ENCODE assay signal across 9 cellular contexts in genomic region chr2:64359176-64359891, GRCh38.
DNase-seq lines count a peak whose midpoint lies in the region; ATAC-seq and TF ChIP-seq lines count a peak whose summit lies in the region.
"Had no signal": no experiment of that assay in that cellular context is flagged by ENCODE, and none has a peak within 500 bp of the region (broad histone marks: within the 10 kb centered on the region; RNA-seq: fewer than 3 reads in every experiment).

No MANE protein-coding gene starts in this region.

- H3K4me1 Mint-ChIP-seq in activated T-helper 1 cell treated with anti-CD3 and anti-CD28 coated beads, Interleukin-12 subunit alpha, Interleukin-12 subunit beta, Interleukin-2, Interleukin-4 antibody, amounts not matched to agents 30 ng/mL and 10 ng/mL and 1 ng/mL, durations not matched to agents 14 hours and 24 hours and 36 hours (ENCODE audit: low read depth): peaks cover 7% of the 10 kb centered on the region
- H3K4me1 Mint-ChIP-seq in osteocyte (ENCODE audit: unreplicated experiment): peaks cover 14% of the 10 kb centered on the region

- TF ChIP-seq CTCF in osteocyte (IDR thresholded peaks at IDR 0.05): no peak

- peak; percentile 20 for ATAC-seq in GM18520 (IDR thresholded peaks at IDR 0.05; ENCODE audit: unreplicated experiment)
- ATAC-seq in HG02588 (IDR thresholded peaks at IDR 0.05; ENCODE audit: unreplicated experiment): peak; percentile 47
- ATAC-seq in HG02610 (IDR thresholded peaks at IDR 0.05; ENCODE audit: unreplicated experiment): no peak

- no peak for TF ChIP-seq POLR2A in erythroblast (IDR thresholded peaks at IDR 0.05; ENCODE audit: low read length)

- H3K27me3 Mint-ChIP-seq in activated T-helper 1 cell treated with anti-CD3 and anti-CD28 coated beads, Interleukin-12 subunit alpha, Interleukin-12 subunit beta, Interleukin-2, Interleukin-4 antibody, amounts not matched to agents 30 ng/mL and 10 ng/mL and 1 ng/mL, durations not matched to agents 14 hours and 24 hours and 36 hours (ENCODE audit: insufficient read depth): peaks cover 35% of the 10 kb centered on the region
- peaks cover 16% of the 10 kb centered on the region for H3K27me3 Mint-ChIP-seq in osteocyte (ENCODE audit: unreplicated experiment)

- no peak overlapping the region for H3K4me3 Mint-ChIP-seq in activated T-helper 1 cell treated with anti-CD3 and anti-CD28 coated beads, Interleukin-12 subunit alpha, Interleukin-12 subunit beta, Interleukin-2, Interleukin-4 antibody, amounts not matched to agents 30 ng/mL and 10 ng/mL and 1 ng/mL, durations not matched to agents 14 hours and 24 hours and 36 hours
- H3K4me3 Mint-ChIP-seq in osteocyte (ENCODE audit: unreplicated experiment): no peak overlapping the region

- peak overlapping the region; percentile 45 for H3K27ac Mint-ChIP-seq in activated T-helper 1 cell treated with anti-CD3 and anti-CD28 coated beads, Interleukin-12 subunit alpha, Interleukin-12 subunit beta, Interleukin-2, Interleukin-4 antibody, amounts not matched to agents 30 ng/mL and 10 ng/mL and 1 ng/mL, durations not matched to agents 14 hours and 24 hours and 36 hours
- H3K27ac Mint-ChIP-seq in osteocyte (ENCODE audit: unreplicated experiment): peak overlapping the region; percentile 20

- intact Hi-C loops in activated T-helper 1 cell treated with anti-CD3 and anti-CD28 coated beads, Interleukin-12 subunit alpha, Interleukin-12 subunit beta, Interleukin-2, Interleukin-4 antibody, amounts not matched to agents 30 ng/mL and 10 ng/mL and 1 ng/mL, durations not matched to agents 14 hours and 24 hours and 36 hours (cut with micrococcal nuclease): no loop called here

- no peak for DNase-seq in activated T-helper 1 cell treated with anti-CD3 and anti-CD28 coated beads, Interleukin-12 subunit alpha, Interleukin-12 subunit beta, Interleukin-2, Interleukin-4 antibody, amounts not matched to agents 30 ng/mL and 10 ng/mL and 1 ng/mL, durations not matched to agents 14 hours and 24 hours and 36 hours (ENCODE audit: low spot score)
- DNase-seq in osteocyte (ENCODE audit: extremely low spot score, unreplicated experiment) (no peak), medulla oblongata (ENCODE audit: extremely low spot score) (no peak), Ammon's horn (ENCODE audit: low spot score) (no peak), erythroblast (lab: John Stamatoyannopoulos, UW) (no peak)
- DNase-seq: SHP77 treated with DMSO at 0.1 percent for 48 hours had no signal

- no peaks in the 10 kb centered on the region for H3K36me3 Mint-ChIP-seq in activated T-helper 1 cell treated with anti-CD3 and anti-CD28 coated beads, Interleukin-12 subunit alpha, Interleukin-12 subunit beta, Interleukin-2, Interleukin-4 antibody, amounts not matched to agents 30 ng/mL and 10 ng/mL and 1 ng/mL, durations not matched to agents 14 hours and 24 hours and 36 hours (ENCODE audit: low read depth)
- H3K36me3 Mint-ChIP-seq in osteocyte (ENCODE audit: unreplicated experiment): no peaks in the 10 kb centered on the region

- H3K9me3 Mint-ChIP-seq in activated T-helper 1 cell treated with anti-CD3 and anti-CD28 coated beads, Interleukin-12 subunit alpha, Interleukin-12 subunit beta, Interleukin-2, Interleukin-4 antibody, amounts not matched to agents 30 ng/mL and 10 ng/mL and 1 ng/mL, durations not matched to agents 14 hours and 24 hours and 36 hours: no peaks in the 10 kb centered on the region
- H3K9me3 Mint-ChIP-seq in osteocyte (ENCODE audit: unreplicated experiment): no peaks in the 10 kb centered on the region
